In the genomic region with DNA sequence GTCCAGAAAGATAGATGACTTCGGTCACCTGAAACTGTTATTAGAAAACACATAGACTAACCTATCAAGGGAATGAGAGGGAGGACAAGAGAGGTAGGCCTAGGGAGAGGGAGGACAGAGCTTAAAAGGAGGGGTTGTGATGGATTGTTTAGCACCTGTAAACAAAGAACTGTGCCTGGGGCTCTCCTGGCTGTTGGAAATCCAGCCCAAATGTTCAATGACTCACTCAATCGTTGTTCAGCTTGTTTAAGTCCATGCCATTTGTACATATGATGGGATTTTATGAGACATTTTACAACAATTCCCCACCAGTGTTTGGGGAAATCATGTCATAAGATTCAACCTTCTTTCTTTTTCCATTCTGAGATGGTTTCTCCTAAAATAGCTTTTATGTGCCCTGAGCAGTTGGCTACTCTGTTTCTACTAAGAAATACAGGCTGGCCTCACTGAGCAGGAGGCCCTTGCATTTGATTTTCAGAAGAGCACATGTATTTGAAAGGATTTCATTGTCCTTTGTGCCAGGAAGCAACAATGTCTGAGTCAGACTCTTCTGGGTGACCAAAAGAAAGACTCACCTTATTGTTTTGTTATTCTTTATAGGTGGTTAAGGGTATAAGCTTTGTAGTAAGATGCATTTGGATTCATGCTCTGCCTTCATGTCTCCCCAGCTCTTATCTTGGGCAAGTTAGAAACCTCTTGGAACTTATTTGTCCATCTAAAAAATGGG, we compare ENCODE assay signal across 33 cellular contexts. TPM values are rescaled to one million over a fixed set of nuclear protein-coding genes. Genes with fewer than 3 reads are reported as not detected.
A peak's percentile ranks its signal among the peaks of the same experiment; 100 is the strongest.
DNase-seq lines count a peak whose midpoint lies in the region; ATAC-seq, FAIRE-seq and TF ChIP-seq lines count a peak whose summit lies in the region.
"Had no signal": no experiment of that assay in that cellular context is flagged by ENCODE, and none has a peak within 500 bp of the region (broad histone marks: within the 10 kb centered on the region; RNA-seq: fewer than 3 reads in every experiment).

No MANE protein-coding gene starts in this region.

- no peak overlapping the region for H3K14ac ChIP-seq in neuronal stem cell (ENCODE audit: low read length)

- H3K4me1 Mint-ChIP-seq in Calu3 (ENCODE audit: low read depth, unreplicated experiment): peaks cover 25% of the 10 kb centered on the region
- H3K4me1 Mint-ChIP-seq: activated CD4-positive, alpha-beta T cell treated with anti-CD3 and anti-CD28 coated beads for 36 hours had no signal

- H3K9ac ChIP-seq in neuronal stem cell (ENCODE audit: low read depth, low read length, poor library complexity): no peak overlapping the region
- H3K9ac ChIP-seq: neural progenitor cell had no signal

- FAIRE-seq in bronchial epithelial cell (lab: Jason Lieb, UNC): no peak
- FAIRE-seq: GM12892, GM19239 had no signal

- peak overlapping the region; percentile 7 for H2AFZ ChIP-seq in neuronal stem cell (ENCODE audit: low read length)
- H2AFZ ChIP-seq: neural progenitor cell had no signal

- H3K4me3 Mint-ChIP-seq in Calu3 (ENCODE audit: low read depth, unreplicated experiment): no peak overlapping the region
- H3K4me3 Mint-ChIP-seq: activated CD4-positive, alpha-beta T cell treated with anti-CD3 and anti-CD28 coated beads for 36 hours; activated T-cell treated with anti-CD3 and anti-CD28 coated beads, Interleukin-2, amount 50 U/mL, for 4 hours; CD4-positive, alpha-beta T cell; endodermal cell; HFFc6; neural progenitor cell had no signal

- ATAC-seq in HG02642 (IDR thresholded peaks at IDR 0.05; ENCODE audit: poor library complexity, unreplicated experiment): no peak
- ATAC-seq: activated CD4-positive, alpha-beta T cell treated with anti-CD3 and anti-CD28 coated beads for 36 hours; activated T-cell treated with anti-CD3 and anti-CD28 coated beads, Interleukin-2, amount 50 U/mL, for 4 hours; heart left ventricle had no signal

- DNase-seq in Calu3: peak; percentile 12
- DNase-seq in M059J (ENCODE audit: low read depth): peak; percentile 74
- peak; percentile 50 for DNase-seq in bronchial epithelial cell (ENCODE audit: low read depth)
- DNase-seq in neuronal stem cell (ENCODE audit: low spot score): no peak
- DNase-seq in posterior cingulate gyrus: no peak
- DNase-seq in NCI-H1105 (lab: John Stamatoyannopoulos, UW): no peak
- DNase-seq: activated CD4-positive, alpha-beta T cell treated with anti-CD3 and anti-CD28 coated beads for 36 hours; activated CD8-positive, alpha-beta memory T cell treated with anti-CD3 and anti-CD28 coated beads for 24 hours; activated naive CD4-positive, alpha-beta T cell; activated T-cell treated with anti-CD3 and anti-CD28 coated beads, Interleukin-2, amount 50 U/mL, for 4 hours; adrenal gland; CD4-positive, alpha-beta T cell; cortex of kidney; endodermal cell; heart left ventricle; HFFc6; left ventricle myocardium inferior; NCI-H1436 treated with DMSO at 0.1 percent for 48 hours; NCI-H82; SHP77 treated with DMSO at 0.1 percent for 48 hours; stimulated activated CD4-positive, alpha-beta T cell treated with anti-CD3 and anti-CD28 coated beads, Interleukin-1b, Interleukin-23, amount 100 ng/mL, for 48 hours; substantia nigra had no signal

- no peak overlapping the region for H2AK5ac ChIP-seq in neuronal stem cell (ENCODE audit: low read depth, low read length)

- H3K4me3 ChIP-seq in bronchial epithelial cell (ENCODE audit: low read depth, low read length) (no peak overlapping the region), neuronal stem cell (ENCODE audit: low read length in 2 of 2) (no peak overlapping the region)
- H3K4me3 ChIP-seq: adrenal gland, cardiac muscle cell, heart left ventricle, left ventricle myocardium inferior, neural progenitor cell, prostate gland, vagina had no signal

- no peak overlapping the region for H2BK12ac ChIP-seq in neuronal stem cell (ENCODE audit: low read length)

- H4K91ac ChIP-seq in neuronal stem cell (ENCODE audit: low read depth, low read length, poor library complexity): no peak overlapping the region

- no peaks in the 10 kb centered on the region for H3K79me1 ChIP-seq in neuronal stem cell (ENCODE audit: low read depth, low read length)

- peak overlapping the region; percentile 8 for H3K27ac Mint-ChIP-seq in Calu3 (ENCODE audit: unreplicated experiment)
- H3K27ac Mint-ChIP-seq: activated CD4-positive, alpha-beta T cell treated with anti-CD3 and anti-CD28 coated beads for 36 hours; CD4-positive, alpha-beta T cell; endodermal cell; HFFc6; neural progenitor cell had no signal

- no peaks in the 10 kb centered on the region for H3K27me3 Mint-ChIP-seq in Calu3 (ENCODE audit: unreplicated experiment)
- H3K27me3 Mint-ChIP-seq: activated CD4-positive, alpha-beta T cell treated with anti-CD3 and anti-CD28 coated beads for 36 hours; CD4-positive, alpha-beta T cell had no signal

- no peak overlapping the region for H4K8ac ChIP-seq in neuronal stem cell (ENCODE audit: low read depth, low read length)

- H3K4me2 ChIP-seq in neuronal stem cell (ENCODE audit: insufficient read depth, low read length, poor library complexity, severe bottlenecking): no peak overlapping the region
- H3K4me2 ChIP-seq: neural progenitor cell had no signal

- intact Hi-C loops in Calu3 (cut with micrococcal nuclease; ENCODE audit: unreplicated experiment) (no loop called here), posterior cingulate gyrus (cut with DNase I) (no loop called here)

- H3K23ac ChIP-seq in neuronal stem cell (ENCODE audit: low read depth, low read length, poor library complexity): no peak overlapping the region

- no peak overlapping the region for H2BK5ac ChIP-seq in neuronal stem cell (ENCODE audit: low read length)

- no peaks in the 10 kb centered on the region for H3K9me3 ChIP-seq in neuronal stem cell (replicated peaks in 1 of 2; ENCODE audit: control insufficient read depth in 2 of 2, insufficient read depth in 1 of 2, low read depth in 1 of 2, low read length in 2 of 2)
- H3K9me3 ChIP-seq: adrenal gland, heart left ventricle, left ventricle myocardium inferior, prostate gland, vagina had no signal

- TF ChIP-seq CTCF in Calu3 (IDR thresholded peaks at IDR 0.05; ENCODE audit: unreplicated experiment): no peak
- TF ChIP-seq CTCF in bronchial epithelial cell (IDR thresholded peaks at IDR 0.05; ENCODE audit: insufficient read depth, low read length, severe bottlenecking): no peak

- H2BK15ac ChIP-seq in neuronal stem cell (ENCODE audit: low read length): no peak overlapping the region

- H3K4ac ChIP-seq in neuronal stem cell (ENCODE audit: low read length): no peak overlapping the region

- no CpG with 5 or more reads among the region's 2 CpGs for WGBS in neuronal stem cell (ENCODE audit: extremely low coverage in 2 of 2, insufficient read length in 2 of 2, insufficient replicate concordance in 1 of 2), 2 donors

- H3K36me3 Mint-ChIP-seq in Calu3 (ENCODE audit: insufficient read depth, unreplicated experiment): no peaks in the 10 kb centered on the region
- H3K36me3 Mint-ChIP-seq: neural progenitor cell had no signal

- no peaks in the 10 kb centered on the region for H3K9me3 Mint-ChIP-seq in Calu3 (ENCODE audit: low read depth, unreplicated experiment)
- H3K9me3 Mint-ChIP-seq: activated T-cell treated with anti-CD3 and anti-CD28 coated beads, Interleukin-2, amount 50 U/mL, for 4 hours; CD4-positive, alpha-beta T cell; HFFc6 had no signal

- CTCF ChIA-PET in Calu3 (lab: Charles Lee): interaction anchor here (1.0 to 1.6 kb wide), 4 partner anchors 13 to 625 kb away, joined by 3 to 7 read pairs (median 4); no protein-coding TSS in a partner anchor

- H3K36me3 ChIP-seq in bronchial epithelial cell (ENCODE audit: control insufficient read depth, insufficient read depth, low read length) (no peaks in the 10 kb centered on the region), neuronal stem cell (replicated peaks in 1 of 2; ENCODE audit: control insufficient read depth in 2 of 2, insufficient read depth in 2 of 2, low read length in 2 of 2) (no peaks in the 10 kb centered on the region)
- H3K36me3 ChIP-seq: adrenal gland, cardiac muscle cell, heart left ventricle, left ventricle myocardium inferior, neural progenitor cell, prostate gland, vagina had no signal

- H3K27ac ChIP-seq in neuronal stem cell (replicated peaks; ENCODE audit: low read length): no peak overlapping the region
- H3K27ac ChIP-seq: adrenal gland, cardiac muscle cell, heart left ventricle, HL-60, left ventricle myocardium inferior, neural progenitor cell, prostate gland, vagina had no signal

- BruUV-seq in Calu3 (replicated peaks; lab: Mats Ljungman, UMichigan): no TSS peak

- no peaks in the 10 kb centered on the region for H3K27me3 ChIP-seq in bronchial epithelial cell (ENCODE audit: control insufficient read depth, insufficient read depth, low read length)
- H3K27me3 ChIP-seq in neuronal stem cell (ENCODE audit: control insufficient read depth in 3 of 3, insufficient read depth in 3 of 3, low read depth in 1 of 3, low read length in 3 of 3): no peaks in the 10 kb centered on the region
- H3K27me3 ChIP-seq: adrenal gland, cardiac muscle cell, heart left ventricle, neural progenitor cell, vagina had no signal

- peaks cover 3 to 7% of the 10 kb centered on the region in 2 donors for H3K4me1 ChIP-seq in neuronal stem cell (ENCODE audit: control insufficient read depth in 2 of 2, insufficient read depth in 1 of 2, low read depth in 1 of 2, low read length in 2 of 2)
- H3K4me1 ChIP-seq: adrenal gland, left ventricle myocardium inferior, prostate gland had no signal

- H3K18ac ChIP-seq in neuronal stem cell (ENCODE audit: low read length): no peak overlapping the region

- no peak overlapping the region for H2BK120ac ChIP-seq in neuronal stem cell (ENCODE audit: low read depth, low read length)

RNA-seq across cellular contexts. Expression of a gene that starts 48.2 kb away (rescaled TPM):
- total RNA-seq in Calu3 (2022) (not detected in 2 replicates), bronchial epithelial cell (not detected in 2 replicates)
- total RNA-seq in M059J (2014; rRNA removed; shearing (Covaris generic)): not detected in 2 replicates
- not detected for polyA plus RNA-seq in neuronal stem cell (2013, experiment 1 of 2)
- polyA plus RNA-seq in neuronal stem cell (2013, experiment 2 of 2): not detected
- total RNA-seq: activated CD4-positive, alpha-beta T cell treated with anti-CD3 and anti-CD28 coated beads for 36 hours; activated T-cell treated with anti-CD3 and anti-CD28 coated beads, Interleukin-2, amount 50 U/mL, for 4 hours; adrenal gland; cardiac muscle cell; CD4-positive, alpha-beta T cell; heart left ventricle; HFFc6; left ventricle myocardium inferior; OCI-LY7; prostate gland; skeletal muscle tissue; T-helper 1 cell treated with Interleukin-12 subunit alpha and Interleukin-12 subunit beta and Interleukin-4 antibody, amounts not matched to agents 30 ng/mL and 1 ng/mL, for 36 hours; vagina had no signal
- polyA plus RNA-seq: adrenal gland, cardiac muscle cell, heart left ventricle had no signal

Comparison
In these comparisons a context has a peak if more than half of its experiments do, and no peak if none do; other contexts are left out.
1. DNase-seq: peak in Calu3 (single experiment), M059J (single experiment) and bronchial epithelial cell (single experiment); none in neuronal stem cell (single experiment), posterior cingulate gyrus (0 of 10) and NCI-H1105 (single experiment).